Comparison of ENCODE assay signal across 1 cellular context in genomic region chr13:49858183-49858856, GRCh38.
TF ChIP-seq lines count a peak whose summit lies in the region.

No MANE protein-coding gene starts in this region.

TF ChIP-seq in HepG2, 621 proteins besides CTCF, POLR2A, EP300 and RAD21 (continued from another document and continues in another):
- TF ChIP-seq SOX6 (IDR thresholded peaks at IDR 0.05) (no peak), SOX6 (CRISPR knock-in tag; IDR thresholded peaks at IDR 0.05) (peak; percentile 76), ZNF597 (CRISPR knock-in tag; IDR thresholded peaks at IDR 0.05) (no peak), ZNF574 (CRISPR knock-in tag; IDR thresholded peaks at IDR 0.05) (no peak), BATF2 (CRISPR knock-in tag; IDR thresholded peaks at IDR 0.05) (no peak), RARA (CRISPR knock-in tag; IDR thresholded peaks at IDR 0.05) (peak; percentile 89), ATF1 (CRISPR knock-in tag; IDR thresholded peaks at IDR 0.05) (peak; percentile 49; the same call in 1 of the 2 replicates), ZNF138 (CRISPR knock-in tag; IDR thresholded peaks at IDR 0.05; ENCODE audit: low read depth) (no peak), MIER2 (CRISPR knock-in tag; IDR thresholded peaks at IDR 0.05) (no peak), SMARCE1 (IDR thresholded peaks at IDR 0.05; ENCODE audit: borderline replicate concordance) (peak; percentile 79), CREM (IDR thresholded peaks at IDR 0.05) (peak; percentile 87), CREM (CRISPR knock-in tag; IDR thresholded peaks at IDR 0.05) (no peak), NR2F2 (IDR thresholded peaks at IDR 0.05; ENCODE audit: borderline replicate concordance, low read depth) (peak; percentile 36; the same call in 1 of the 2 replicates), XBP1 (CRISPR knock-in tag; IDR thresholded peaks at IDR 0.05) (no peak), ZNF276 (CRISPR knock-in tag; IDR thresholded peaks at IDR 0.05; ENCODE audit: low read depth) (no peak), PPARG (CRISPR knock-in tag; conservative IDR thresholded peaks at IDR 0.05) (peak; percentile 74), FIP1L1 (IDR thresholded peaks at IDR 0.05; ENCODE audit: borderline replicate concordance, insufficient read depth, low read depth, low read length) (no peak), MXD3 (CRISPR knock-in tag; IDR thresholded peaks at IDR 0.05) (no peak), ZNF616 (CRISPR knock-in tag; IDR thresholded peaks at IDR 0.05; ENCODE audit: low read depth) (no peak), BORCS8-MEF2B (CRISPR knock-in tag; IDR thresholded peaks at IDR 0.05) (no peak), ZNF362 (CRISPR knock-in tag; IDR thresholded peaks at IDR 0.05; ENCODE audit: borderline replicate concordance) (peak; percentile 17; the same call in 1 of the 2 replicates), SMC3 (IDR thresholded peaks at IDR 0.05; ENCODE audit: low read length) (peak; percentile 50; the same call in 1 of the 2 replicates), ZFP1 (CRISPR knock-in tag; IDR thresholded peaks at IDR 0.05) (0 out of 2 replicates have a peak, but pooled peaks have one; percentile 40), CEBPB (IDR thresholded peaks at IDR 0.05; ENCODE audit: borderline replicate concordance, low read depth, low read length) (peak; percentile 99), ELF3 (CRISPR knock-in tag; IDR thresholded peaks at IDR 0.05) (peak; percentile 72; the same call in 1 of the 2 replicates), ZNF343 (CRISPR knock-in tag; IDR thresholded peaks at IDR 0.05) (no peak), IRX3 (CRISPR knock-in tag; IDR thresholded peaks at IDR 0.05; ENCODE audit: borderline replicate concordance, low read depth) (no peak), ARID5B (CRISPR knock-in tag; IDR thresholded peaks at IDR 0.05) (peak; percentile 98), TBP (CRISPR knock-in tag; IDR thresholded peaks at IDR 0.05) (no peak), ZNF501 (CRISPR knock-in tag; IDR thresholded peaks at IDR 0.05) (no peak), ATF2 (CRISPR knock-in tag; IDR thresholded peaks at IDR 0.05) (peak; percentile 79), MLXIP (CRISPR knock-in tag; IDR thresholded peaks at IDR 0.05; ENCODE audit: borderline replicate concordance) (no peak), ATF3 (CRISPR knock-in tag; IDR thresholded peaks at IDR 0.05) (peak; percentile 35; the same call in 1 of the 2 replicates), NCOR1 (IDR thresholded peaks at IDR 0.05; ENCODE audit: borderline replicate concordance, low read length) (peak; percentile 75; the same call in 1 of the 2 replicates), FOXO1 (CRISPR knock-in tag; IDR thresholded peaks at IDR 0.05) (peak; percentile 80; the same call in 1 of the 2 replicates), THAP11 (CRISPR knock-in tag; IDR thresholded peaks at IDR 0.05) (peak; percentile 60), NR2F1 (CRISPR knock-in tag; IDR thresholded peaks at IDR 0.05) (peak in 1 of 2 experiments; percentile 68; a peak in 2 of 4 replicates), ZNF558 (CRISPR knock-in tag; IDR thresholded peaks at IDR 0.05; ENCODE audit: borderline replicate concordance) (no peak), ZNF18 (CRISPR knock-in tag; IDR thresholded peaks at IDR 0.05; ENCODE audit: insufficient replicate concordance) (no peak), KLF16 (CRISPR knock-in tag; IDR thresholded peaks at IDR 0.05) (peak in 1 of 2 experiments; percentile 72; a peak in 1 of 4 replicates), TFE3 (CRISPR knock-in tag; IDR thresholded peaks at IDR 0.05) (peak; percentile 69), ASH2L (IDR thresholded peaks at IDR 0.05; ENCODE audit: insufficient read length, low read depth, low read length) (peak; percentile 91)
